In genomic region chr6:161218222-161218621, GRCh38 we compare ENCODE assay signal across 23 cellular contexts. TPM values are rescaled to one million over a fixed set of nuclear protein-coding genes. Genes with fewer than 3 reads are reported as not detected.
DNase-seq lines count a peak whose midpoint lies in the region; ATAC-seq, FAIRE-seq and TF ChIP-seq lines count a peak whose summit lies in the region.
"Had no signal": no experiment of that assay in that cellular context is flagged by ENCODE, and none has a peak within 500 bp of the region (broad histone marks: within the 10 kb centered on the region; RNA-seq: fewer than 3 reads in every experiment).

No MANE protein-coding gene starts in this region.

- H4K20me1 ChIP-seq in Karpas-422 (ENCODE audit: insufficient read depth, low read depth, low read length): no peaks in the 10 kb centered on the region
- no peaks in the 10 kb centered on the region for H4K20me1 ChIP-seq in GM12878 (ENCODE audit: control insufficient read depth, insufficient read depth)
- no peaks in the 10 kb centered on the region for H4K20me1 ChIP-seq in HepG2 (ENCODE audit: insufficient read depth, low read length)

- H3K9me3 Mint-ChIP-seq in effector memory CD8-positive, alpha-beta T cell: no peaks in the 10 kb centered on the region
- H3K9me3 Mint-ChIP-seq: immature natural killer cell had no signal

- H3K4me1 ChIP-seq in Karpas-422 (ENCODE audit: low read length) (peaks cover 7% of the 10 kb centered on the region; the same call in 1 of the 2 replicates), GM12878 (ENCODE audit: control insufficient read depth, insufficient read depth, low read length) (no peaks in the 10 kb centered on the region), HepG2 (ENCODE audit: insufficient read depth, low read length) (peaks cover 4% of the 10 kb centered on the region; the same call in 1 of the 2 replicates)
- H3K4me1 ChIP-seq: heart left ventricle, parathyroid adenoma had no signal

- SMC1A ChIA-PET in GM12878 (lab: Charles Lee; ENCODE audit: uncharacterized antibody, unreplicated experiment): interaction anchor here (0.7 to 1.2 kb wide), 3 partner anchors 33 to 289 kb away, joined by 3 read pairs; no protein-coding TSS in a partner anchor

- TF ChIP-seq CTCF in GM12878 (IDR thresholded peaks at IDR 0.05 in 2 of 3, conservative IDR thresholded peaks at IDR 0.05 in 1 of 3; ENCODE audit: control insufficient read depth in 2 of 3, extremely low read depth in 1 of 3, insufficient read depth in 1 of 3, low read depth in 3 of 3, low read length in 3 of 3): peak in 2 of 3 experiments; percentile 8 to 19; a peak in 1 of 6 replicates
- peak; percentile 28 for TF ChIP-seq CTCF in HepG2 (CRISPR knock-in tag; IDR thresholded peaks at IDR 0.05)

- H3K4me1 Mint-ChIP-seq in effector memory CD8-positive, alpha-beta T cell (ENCODE audit: low read depth in 2 of 2): peaks cover 7 to 21% of the 10 kb centered on the region in 2 donors
- H3K4me1 Mint-ChIP-seq: stimulated activated naive CD8-positive, alpha-beta T cell treated with anti-CD3 and anti-CD28 coated beads, Interleukin-15, amount 100 ng/mL, for 72 hours had no signal

- no peaks in the 10 kb centered on the region for H3K36me3 Mint-ChIP-seq in effector memory CD8-positive, alpha-beta T cell (ENCODE audit: insufficient read depth)

- RAD21 ChIA-PET in GM12878 (lab: Charles Lee; ENCODE audit: unreplicated experiment): interaction anchor here (0.6 to 1.5 kb wide), 4 partner anchors 11 to 287 kb away, joined by 3 to 5 read pairs (median 3); no protein-coding TSS in a partner anchor

- H3K27me3 ChIP-seq in Karpas-422 (ENCODE audit: low read length): no peaks in the 10 kb centered on the region
- H3K27me3 ChIP-seq in GM12878 (replicated peaks in 1 of 2; ENCODE audit: control insufficient read depth in 2 of 2, insufficient read depth in 2 of 2, low read length in 1 of 2): no peaks in the 10 kb centered on the region
- H3K27me3 ChIP-seq in HepG2 (ENCODE audit: control insufficient read depth in 1 of 2, insufficient read depth in 2 of 2, low read length in 2 of 2): peaks cover 0 to 12% of the 10 kb centered on the region in 2 experiments; a peak in 1 of 5 replicates
- H3K27me3 ChIP-seq: esophagus squamous epithelium, heart left ventricle had no signal

- H3K27ac Mint-ChIP-seq in effector memory CD8-positive, alpha-beta T cell: no peak overlapping the region
- H3K27ac Mint-ChIP-seq: activated naive CD8-positive, alpha-beta T cell; activated T-cell treated with anti-CD3 and anti-CD28 coated beads, Interleukin-2, amount 50 U/mL, for 72 hours; naive thymus-derived CD8-positive, alpha-beta T cell; stimulated activated naive CD8-positive, alpha-beta T cell treated with anti-CD3 and anti-CD28 coated beads, Interleukin-15, amount 100 ng/mL, for 72 hours had no signal

- H3K79me2 ChIP-seq in Karpas-422 (ENCODE audit: low read length): no peaks in the 10 kb centered on the region
- no peaks in the 10 kb centered on the region for H3K79me2 ChIP-seq in GM12878 (ENCODE audit: control insufficient read depth, insufficient read depth, low read length)
- H3K79me2 ChIP-seq in HepG2 (ENCODE audit: insufficient read depth, low read length): no peaks in the 10 kb centered on the region
- H3K79me2 ChIP-seq: parathyroid adenoma had no signal

- POLR2A ChIA-PET in GM12878 (lab: Charles Lee) (no interaction called here), HepG2 (lab: Yijun Ruan, JAX) (no interaction called here)

- no peaks in the 10 kb centered on the region for H3K36me3 ChIP-seq in Karpas-422 (ENCODE audit: insufficient read depth, low read length)
- no peaks in the 10 kb centered on the region for H3K36me3 ChIP-seq in GM12878 (ENCODE audit: control insufficient read depth in 2 of 2, insufficient read depth in 2 of 2, low read length in 1 of 2)
- no peaks in the 10 kb centered on the region for H3K36me3 ChIP-seq in HepG2 (replicated peaks in 1 of 2; ENCODE audit: control insufficient read depth in 1 of 2, insufficient read depth in 2 of 2, low read length in 2 of 2)
- H3K36me3 ChIP-seq: heart left ventricle had no signal

- H3K27ac ChIP-seq in Karpas-422 (ENCODE audit: low read length): no peak overlapping the region
- H3K27ac ChIP-seq in GM12878 (ENCODE audit: control insufficient read depth, insufficient read depth): no peak overlapping the region
- no peak overlapping the region for H3K27ac ChIP-seq in HepG2 (ENCODE audit: extremely low read length, insufficient read depth, low read length)
- H3K27ac ChIP-seq: esophagus squamous epithelium, heart left ventricle, parathyroid adenoma had no signal

- BruUV-seq in GM12878 (replicated peaks; lab: Mats Ljungman, UMichigan) (no TSS peak), HepG2 (replicated peaks; lab: Mats Ljungman, UMichigan) (no TSS peak)

- H2AFZ ChIP-seq in Karpas-422 (ENCODE audit: low read length): no peak overlapping the region
- H2AFZ ChIP-seq in GM12878 (ENCODE audit: control insufficient read depth, low read depth, low read length): no peak overlapping the region
- H2AFZ ChIP-seq in HepG2 (ENCODE audit: low read length): no peak overlapping the region
- H2AFZ ChIP-seq: parathyroid adenoma had no signal

- H3K9me3 ChIP-seq in Karpas-422 (ENCODE audit: low read length): no peaks in the 10 kb centered on the region
- H3K9me3 ChIP-seq in GM12878 (replicated peaks; ENCODE audit: control insufficient read depth, insufficient read depth, low read length): no peaks in the 10 kb centered on the region
- H3K9me3 ChIP-seq in HepG2 (ENCODE audit: low read length): peaks cover 14% of the 10 kb centered on the region; the same call in 1 of the 2 replicates
- H3K9me3 ChIP-seq: esophagus squamous epithelium had no signal

- CTCF ChIA-PET in GM12878 (lab: Yijun Ruan, JAX) (interaction anchor here (0.6 to 2.4 kb wide), 7 partner anchors 10 to 290 kb away, joined by 3 to 14 read pairs (median 5); no protein-coding TSS in a partner anchor), HepG2 (lab: Yijun Ruan, JAX; ENCODE audit: low intra/inter-chr PET ratio, low total read pairs) (no interaction called here)

- intact Hi-C loops in GM12878 (cut with micrococcal nuclease; ENCODE audit: unreplicated experiment) (loop anchor here (2.0 kb wide), 1 partner anchor 287 kb away; no protein-coding TSS in a partner anchor), HepG2 (cut with micrococcal nuclease; ENCODE audit: unreplicated experiment) (loop anchor here (1.0 kb wide), 1 partner anchor 288 kb away; no protein-coding TSS in a partner anchor)

- no peaks in the 10 kb centered on the region for H3K9me2 ChIP-seq in Karpas-422 (replicated peaks; ENCODE audit: insufficient read depth, low read length)

- ATAC-seq in GM12878 (no peak), HepG2 (peak; percentile 35; the same call in 2 of the 3 replicates)
- ATAC-seq in effector memory CD8-positive, alpha-beta T cell (replicated peaks): no peak
- ATAC-seq: activated T-cell treated with anti-CD3 and anti-CD28 coated beads, Interleukin-2, amount 50 U/mL, for 72 hours; heart left ventricle; naive thymus-derived CD8-positive, alpha-beta T cell; stimulated activated naive CD8-positive, alpha-beta T cell treated with anti-CD3 and anti-CD28 coated beads, Interleukin-15, amount 100 ng/mL, for 72 hours had no signal

- TF ChIP-seq RAD21 in GM12878 (IDR thresholded peaks at IDR 0.05; ENCODE audit: insufficient read depth, low read depth, low read length): peak; percentile 30; the same call in 1 of the 2 replicates
- no peak for TF ChIP-seq RAD21 in HepG2 (CRISPR knock-in tag; IDR thresholded peaks at IDR 0.05)

- TF ChIP-seq POLR2A in GM12878 (IDR thresholded peaks at IDR 0.05; ENCODE audit: low read depth, low read length) (no peak), HepG2 (IDR thresholded peaks at IDR 0.05; ENCODE audit: insufficient read depth in 1 of 2, low read depth in 2 of 2, low read length in 2 of 2) (no peak)

- no peak for TF ChIP-seq EP300 in GM12878 (IDR thresholded peaks at IDR 0.05; ENCODE audit: borderline replicate concordance in 1 of 2, control insufficient read depth in 1 of 2, low read depth in 2 of 2, low read length in 2 of 2)
- no peak for TF ChIP-seq EP300 in HepG2 (IDR thresholded peaks at IDR 0.05; ENCODE audit: low read depth in 2 of 2, low read length in 2 of 2)
- TF ChIP-seq EP300 in HepG2 (CRISPR knock-in tag; IDR thresholded peaks at IDR 0.05; ENCODE audit: borderline replicate concordance): no peak

- H3K9ac ChIP-seq in Karpas-422 (ENCODE audit: low read length): no peak overlapping the region
- no peak overlapping the region for H3K9ac ChIP-seq in GM12878 (ENCODE audit: control insufficient read depth, insufficient read depth, low read length)
- no peak overlapping the region for H3K9ac ChIP-seq in HepG2 (ENCODE audit: insufficient read depth, low read depth, low read length)
- H3K9ac ChIP-seq: parathyroid adenoma had no signal

- DNase-seq in ELR (ENCODE audit: low read depth) (peak; percentile 24), Karpas-422 (peak; percentile 63), GM12878 (ENCODE audit: low read depth, low spot score) (no peak), HepG2 (ENCODE audit: low spot score) (no peak), NCI-H69 (lab: John Stamatoyannopoulos, UW) (no peak)
- no peak for DNase-seq in effector memory CD8-positive, alpha-beta T cell
- DNase-seq in stimulated activated CD4-positive, alpha-beta T cell treated with anti-CD3 and anti-CD28 coated beads, Interleukin-12 subunit alpha, Interleukin-12 subunit beta, amount 100 ng/mL, for 4 hours: no peak
- DNase-seq: activated CD4-positive, CD25-positive, alpha-beta regulatory T cell; activated T-cell treated with anti-CD3 and anti-CD28 coated beads, Interleukin-2, amount 50 U/mL, for 72 hours; Calu3; dermis blood vessel endothelial cell; esophagus squamous epithelium; heart left ventricle; immature natural killer cell; naive thymus-derived CD8-positive, alpha-beta T cell; NCI-H2227 treated with DMSO at 0.1 percent for 48 hours; SIG-M5; stimulated activated naive CD8-positive, alpha-beta T cell treated with anti-CD3 and anti-CD28 coated beads, Interleukin-15, amount 100 ng/mL, for 72 hours; T-helper 2 cell had no signal

- H3K4me3 ChIP-seq in Karpas-422 (ENCODE audit: low read length) (no peak overlapping the region), GM12878 (no peak overlapping the region), HepG2 (replicated peaks in 1 of 3; ENCODE audit: insufficient read depth in 1 of 3, low read depth in 2 of 3, low read length in 3 of 3) (no peak overlapping the region)
- H3K4me3 ChIP-seq: esophagus squamous epithelium, heart left ventricle had no signal

- 65% methylated on average over 5 of the region's 5 CpGs for WGBS in GM12878 (ENCODE audit: insufficient coverage, insufficient replicate concordance, low lambda C conversion rate, missing lambda C conversion rate)
- 11% methylated on average over 5 of the region's 5 CpGs for WGBS in HepG2 (ENCODE audit: low lambda C conversion rate)

- in situ Hi-C loops in GM12878 (cut with MboI) (no loop called here), HepG2 (cut with HindIII; ENCODE audit: extremely low pct_ligation_motif_present, low pct_unique_long_range_greater_than_20kb) (no loop called here)

- H3K4me2 ChIP-seq in Karpas-422 (ENCODE audit: low read depth, low read length, poor library complexity, severe bottlenecking) (no peak overlapping the region), GM12878 (ENCODE audit: control insufficient read depth, insufficient read depth) (no peak overlapping the region), HepG2 (ENCODE audit: low read depth, low read length) (no peak overlapping the region)

- FAIRE-seq in GM12878 (lab: Jason Lieb, UNC) (no peak), HepG2 (lab: Jason Lieb, UNC) (peak; percentile 12)
- FAIRE-seq: G401.6, GM12892 had no signal

- H3K27me3 Mint-ChIP-seq in effector memory CD8-positive, alpha-beta T cell: no peaks in the 10 kb centered on the region
- H3K27me3 Mint-ChIP-seq: activated naive CD8-positive, alpha-beta T cell; naive thymus-derived CD8-positive, alpha-beta T cell; stimulated activated naive CD8-positive, alpha-beta T cell treated with anti-CD3 and anti-CD28 coated beads, Interleukin-15, amount 100 ng/mL, for 72 hours had no signal

- H3K4me3 Mint-ChIP-seq in effector memory CD8-positive, alpha-beta T cell: no peak overlapping the region
- H3K4me3 Mint-ChIP-seq: activated naive CD8-positive, alpha-beta T cell; activated T-cell treated with anti-CD3 and anti-CD28 coated beads, Interleukin-2, amount 50 U/mL, for 72 hours; immature natural killer cell; naive thymus-derived CD8-positive, alpha-beta T cell; stimulated activated naive CD8-positive, alpha-beta T cell treated with anti-CD3 and anti-CD28 coated beads, Interleukin-15, amount 100 ng/mL, for 72 hours had no signal

RNA-seq across cellular contexts. Expression of gene AGPAT4, which starts 55.6 kb away (rescaled TPM):
- total RNA-seq in Karpas-422 (2014; rRNA removed; shearing (Covaris generic); ENCODE audit: low replicate concordance): 2.1 and 6.2 TPM in 2 replicates
- 26.9 and 32.8 TPM in 2 replicates for total RNA-seq in GM12878 (2013; cell fraction: nucleolus; rRNA removed)
- 1.1 and 1.5 TPM in 2 replicates for total RNA-seq in GM12878 (2014; rRNA removed)
- 1.6 and 1.8 TPM in 2 replicates for total RNA-seq in GM12878 (2014; rRNA removed; fragmentation: Illumina TruSeq; extraction: Trizol)
- total RNA-seq in GM12878 (2021): 1.6 and 2.3 TPM in 2 replicates
- 1.2 TPM for polyA plus RNA-seq in GM12878 (2011; ENCODE audit: low read depth)
- 2.1 and 2.2 TPM in 2 replicates for polyA plus RNA-seq in GM12878 (2011; rRNA removed)
- 1.4 and 1.6 TPM in 2 replicates for polyA plus RNA-seq in GM12878 (2011; cell fraction: cytosol; rRNA removed)
- polyA plus RNA-seq in GM12878 (2011; cell fraction: nucleus; rRNA removed): 6.2 and 7.6 TPM in 2 replicates
- polyA plus RNA-seq in GM12878 (2012): 1.3 and 1.4 TPM in 2 replicates
- polyA plus RNA-seq in GM12878 (2014; fragmentation: Illumina TruSeq; extraction: Trizol): 1.0 and 1.4 TPM in 2 replicates
- polyA plus RNA-seq in GM12878 (2014; fragmentation: Nextera tagmentation; extraction: Ambion mirVana): under 1 TPM; 0.34 to 0.51 TPM
- 1.2 and 1.3 TPM in 2 replicates for polyA plus RNA-seq in GM12878 (2014; rRNA removed)
- 1 to 10 TPM in 1 of 2 experiments, under 1 TPM in 1; 0.76 to 1.2 TPM for polyA plus RNA-seq in GM12878 (2016; fragmentation: Nextera tagmentation; extraction: Ambion mirVana)
- 5.8 and 7.3 TPM in 2 replicates for polyA minus RNA-seq in GM12878 (2011; rRNA and poly(A)+ RNA removed)
- 0.21 and 3.3 TPM in 2 replicates for polyA minus RNA-seq in GM12878 (2011; cell fraction: cytosol; rRNA and poly(A)+ RNA removed)
- 8.2 and 8.3 TPM in 2 replicates for polyA minus RNA-seq in GM12878 (2011; cell fraction: nucleus; rRNA and poly(A)+ RNA removed)
- total RNA-seq in HepG2 (2016; rRNA removed; fragmentation: Illumina TruSeq; extraction: Trizol): 0.04 and 0.07 TPM in 2 replicates
- under 0.01 TPM in 1 of 2 replicates, not detected in the other for total RNA-seq in HepG2 (2016; cell fraction: cytosol; rRNA removed; fragmentation: Illumina TruSeq; extraction: Trizol; ENCODE audit: low read depth)
- total RNA-seq in HepG2 (2016; cell fraction: insoluble cytoplasmic fraction; rRNA removed; fragmentation: Illumina TruSeq; extraction: Trizol): 0.04 TPM in 2 replicates
- total RNA-seq in HepG2 (2016; cell fraction: membrane; rRNA removed; fragmentation: Illumina TruSeq; extraction: Trizol): 0.03 and 0.22 TPM in 2 replicates
- total RNA-seq in HepG2 (2016; cell fraction: nucleus; rRNA removed; fragmentation: Illumina TruSeq; extraction: Trizol): 0.12 and 0.19 TPM in 2 replicates
- 0.13 and 0.20 TPM in 2 replicates for polyA plus RNA-seq in HepG2 (2011; rRNA removed)
- polyA plus RNA-seq in HepG2 (2011; cell fraction: cytosol; rRNA removed): 0.03 and 0.10 TPM in 2 replicates
- 0.39 and 0.40 TPM in 2 replicates for polyA plus RNA-seq in HepG2 (2011; cell fraction: nucleus; rRNA removed)
- 0.12 and 0.33 TPM in 2 replicates for polyA plus RNA-seq in HepG2 (2012)
- 0.06 TPM in 1 of 2 replicates, not detected in the other for polyA plus RNA-seq in HepG2 (2016; cell fraction: cytosol; fragmentation: Illumina TruSeq; extraction: Trizol; ENCODE audit: low read depth)
- polyA plus RNA-seq in HepG2 (2016; cell fraction: insoluble cytoplasmic fraction; fragmentation: Illumina TruSeq; extraction: Trizol; ENCODE audit: low read depth): not detected in 2 replicates
- polyA plus RNA-seq in HepG2 (2016; cell fraction: membrane; fragmentation: Illumina TruSeq; extraction: Trizol; ENCODE audit: low read depth): 0.10 TPM in 1 of 2 replicates, not detected in the other
- polyA plus RNA-seq in HepG2 (2016; cell fraction: nucleus; fragmentation: Illumina TruSeq; extraction: Trizol; ENCODE audit: insufficient read depth, low read depth): 0.08 and 0.33 TPM in 2 replicates
- 3.9 TPM in 1 of 2 replicates, not detected in the other for polyA minus RNA-seq in HepG2 (2011; rRNA and poly(A)+ RNA removed; ENCODE audit: low replicate concordance)
- not detected in 2 replicates for polyA minus RNA-seq in HepG2 (2011; cell fraction: cytosol; rRNA and poly(A)+ RNA removed)
- 0.52 and 1.2 TPM in 2 replicates for polyA minus RNA-seq in HepG2 (2011; cell fraction: nucleus; rRNA and poly(A)+ RNA removed)

Comparison
In these comparisons a context has a peak if more than half of its experiments do, and no peak if none do; other contexts are left out.
1. DNase-seq: peak in ELR (single experiment) and Karpas-422 (single experiment); none in GM12878 (single experiment), HepG2 (single experiment), effector memory CD8-positive, alpha-beta T cell (0 of 3), NCI-H69 (single experiment) and stimulated activated CD4-positive, alpha-beta T cell treated with anti-CD3 and anti-CD28 coated beads, Interleukin-12 subunit alpha, Interleukin-12 subunit beta, amount 100 ng/mL, for 4 hours (single experiment).